Comparison of ENCODE assay signal across 9 cellular contexts in the genomic region with DNA sequence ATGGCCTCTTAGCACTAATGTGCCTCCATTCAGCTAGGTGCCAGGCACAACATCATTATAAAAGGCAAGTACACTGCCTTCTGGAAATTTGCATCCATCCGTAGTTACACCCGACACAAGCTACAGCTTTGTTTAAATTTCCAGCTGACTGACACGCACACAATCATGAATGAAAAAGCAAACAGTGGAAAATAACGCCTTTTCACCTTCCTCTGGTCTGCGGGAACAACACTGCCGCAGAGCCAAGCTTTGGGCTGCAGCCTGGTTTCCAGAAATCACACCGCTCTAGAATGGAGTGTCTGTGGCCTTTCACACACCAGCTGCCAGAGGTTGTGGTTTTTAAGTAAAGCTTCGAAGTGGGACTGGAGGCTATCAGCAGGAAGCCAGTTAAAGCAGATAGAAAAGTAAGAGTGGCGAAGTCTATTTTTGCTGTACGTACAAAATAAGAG.
DNase-seq lines count a peak whose midpoint lies in the region; ATAC-seq and TF ChIP-seq lines count a peak whose summit lies in the region.
"Had no signal": no experiment of that assay in that cellular context is flagged by ENCODE, and none has a peak within 500 bp of the region (broad histone marks: within the 10 kb centered on the region; RNA-seq: fewer than 3 reads in every experiment).

No MANE protein-coding gene starts in this region.

- H3K27ac ChIP-seq in endodermal cell (ENCODE audit: low read depth, low read length) (peak overlapping the region; percentile 74), H9 (ENCODE audit: insufficient read length, low read depth, low read length) (no peak overlapping the region)

- H2BK5ac ChIP-seq in H9 (ENCODE audit: insufficient read length, low read length): no peak overlapping the region

- no peaks in the 10 kb centered on the region for H3K23me2 ChIP-seq in H9 (ENCODE audit: insufficient read length, low read depth, low read length, poor library complexity, severe bottlenecking)

- no peaks in the 10 kb centered on the region for H4K20me1 ChIP-seq in H9 (ENCODE audit: control insufficient read depth, insufficient read depth, insufficient read length)

- WGBS in endodermal cell (ENCODE audit: insufficient coverage in 1 of 2, insufficient read length in 1 of 2), 2 experiments: 66 to 72% methylated on average over 10 of the region's 10 CpGs
- no CpG with 5 or more reads among the region's 10 CpGs for WGBS in H9 (ENCODE audit: extremely low coverage, insufficient read length, low lambda C conversion rate)

- no peak overlapping the region for H4K91ac ChIP-seq in H9 (ENCODE audit: insufficient read length, low read depth, low read length)

- DNase-seq in GM13977 (ENCODE audit: low spot score) (peak; percentile 64), NCI-H2081 (lab: John Stamatoyannopoulos, UW) (peak; percentile 75 to 95), endodermal cell (peak; percentile 58), H9 (no peak), NCI-H82 treated with DMSO at 0.1 percent for 48 hours (lab: John Stamatoyannopoulos, UW; ENCODE audit: unreplicated experiment) (no peak), epidermal melanocyte (ENCODE audit: insufficient read length, low spot score) (no peak)
- DNase-seq: NCI-H1694 had no signal

- no peak overlapping the region for H4K5ac ChIP-seq in H9 (ENCODE audit: insufficient read length, low read depth, low read length)

- H3K9me3 Mint-ChIP-seq in endodermal cell (no peaks in the 10 kb centered on the region), H9 (no peaks in the 10 kb centered on the region; a peak in 1 of 5 replicates)

- no peak overlapping the region for H3K4me2 ChIP-seq in H9 (ENCODE audit: insufficient read depth, insufficient read length, low read length)

- peak; percentile 73 for ATAC-seq in GM21723 (IDR thresholded peaks at IDR 0.05; ENCODE audit: unreplicated experiment)
- ATAC-seq in esophagus mucosa: no peak

- H3K18ac ChIP-seq in H9 (ENCODE audit: insufficient read length, low read depth, low read length): no peak overlapping the region

- peaks cover 20% of the 10 kb centered on the region for H3K36me3 Mint-ChIP-seq in endodermal cell (ENCODE audit: low read depth)
- H3K36me3 Mint-ChIP-seq in H9 (ENCODE audit: insufficient read depth in 1 of 3, low read depth in 3 of 3): no peaks in the 10 kb centered on the region

- H3K27me3 ChIP-seq in endodermal cell (ENCODE audit: control insufficient read depth, insufficient read depth, low read length, poor library complexity, severe bottlenecking) (no peaks in the 10 kb centered on the region), H9 (ENCODE audit: insufficient read depth, low read length) (no peaks in the 10 kb centered on the region)

- peak overlapping the region; percentile 39 for H3K4me3 ChIP-seq in endodermal cell (ENCODE audit: low read length)

- in situ Hi-C loops in GM13977 (cut with MboI; ENCODE audit: low pct_unique_long_range_greater_than_20kb, low sequenced_read_pairs, unreplicated experiment): no loop called here

- H3K27ac Mint-ChIP-seq in endodermal cell: no peak overlapping the region
- no peak overlapping the region for H3K27ac Mint-ChIP-seq in H9

- no peak overlapping the region for H3K14ac ChIP-seq in H9 (ENCODE audit: insufficient read depth, low read length)

- no peak overlapping the region for H3K23ac ChIP-seq in H9 (ENCODE audit: insufficient read length, low read depth, low read length)

- H3K9ac ChIP-seq in endodermal cell (ENCODE audit: extremely low read depth, low read length, poor library complexity, severe bottlenecking) (no peak overlapping the region), H9 (ENCODE audit: extremely low read depth, insufficient read length, low read length) (no peak overlapping the region)

- no peak overlapping the region for H2BK12ac ChIP-seq in H9 (ENCODE audit: insufficient read length, low read depth, low read length)

- H3K9me3 ChIP-seq in endodermal cell (ENCODE audit: control insufficient read depth, low read length) (no peaks in the 10 kb centered on the region), H9 (ENCODE audit: control insufficient read depth, low read depth, low read length) (no peaks in the 10 kb centered on the region)

- H3K36me3 ChIP-seq in endodermal cell (ENCODE audit: control insufficient read depth, insufficient read depth, low read length): no peaks in the 10 kb centered on the region

- no peak overlapping the region for H2AK5ac ChIP-seq in H9 (ENCODE audit: insufficient read length, low read length)

- H2BK120ac ChIP-seq in H9 (ENCODE audit: low read depth, low read length, poor library complexity, severe bottlenecking): no peak overlapping the region

- no peak overlapping the region for H4K8ac ChIP-seq in H9 (replicated peaks; ENCODE audit: insufficient read length, low read depth, low read length)

- H3K56ac ChIP-seq in H9 (ENCODE audit: insufficient read length, low read depth, low read length): no peak overlapping the region

- no peak overlapping the region for H2BK20ac ChIP-seq in H9 (ENCODE audit: low read depth, low read length, poor library complexity, severe bottlenecking)

- no peaks in the 10 kb centered on the region for H3K79me1 ChIP-seq in H9 (ENCODE audit: insufficient read depth, low read depth, low read length, poor library complexity, severe bottlenecking)

- no peak overlapping the region for H3T11ph ChIP-seq in H9 (ENCODE audit: low read length)

- H2BK15ac ChIP-seq in H9 (ENCODE audit: low read depth, low read length): no peak overlapping the region

- H3K4me1 ChIP-seq in endodermal cell (ENCODE audit: control insufficient read depth, insufficient read depth, low read length): peaks cover 39% of the 10 kb centered on the region
- H3K4me1 ChIP-seq in H9 (ENCODE audit: insufficient read depth, low read length): peaks cover 10% of the 10 kb centered on the region; the same call in 1 of the 2 replicates

- TF ChIP-seq CTCF in GM13977 (IDR thresholded peaks at IDR 0.05; ENCODE audit: extremely low read depth, insufficient read depth, missing control alignments) (no peak), endodermal cell (conservative IDR thresholded peaks at IDR 0.05) (no peak), H9 (conservative IDR thresholded peaks at IDR 0.05) (no peak)

- H3K27me3 Mint-ChIP-seq in endodermal cell (ENCODE audit: insufficient read depth) (peaks cover 5% of the 10 kb centered on the region), H9 (ENCODE audit: low read depth) (peaks cover 41% of the 10 kb centered on the region)

- H3K4ac ChIP-seq in H9 (ENCODE audit: low read depth, low read length): no peak overlapping the region

- H3K4me1 Mint-ChIP-seq in endodermal cell (peaks cover 58% of the 10 kb centered on the region), H9 (peaks cover 26 to 30% of the 10 kb centered on the region in 2 experiments)

- no peaks in the 10 kb centered on the region for H3K79me2 ChIP-seq in H9 (ENCODE audit: insufficient read depth, low read length)

- peak overlapping the region; percentile 34 for H3K4me3 Mint-ChIP-seq in endodermal cell
- no peak overlapping the region for H3K4me3 Mint-ChIP-seq in H9

- H2AFZ ChIP-seq in H9 (ENCODE audit: low read length): no peak overlapping the region

Comparison
In these comparisons a context has a peak if more than half of its experiments do, and no peak if none do; other contexts are left out.
1. DNase-seq: peak in GM13977 (single experiment), NCI-H2081 (2 of 2) and endodermal cell (single experiment); none in H9 (single experiment), NCI-H82 treated with DMSO at 0.1 percent for 48 hours (single experiment) and epidermal melanocyte (single experiment).